ENCODE assay signal across 9 cellular contexts in the genomic region with DNA sequence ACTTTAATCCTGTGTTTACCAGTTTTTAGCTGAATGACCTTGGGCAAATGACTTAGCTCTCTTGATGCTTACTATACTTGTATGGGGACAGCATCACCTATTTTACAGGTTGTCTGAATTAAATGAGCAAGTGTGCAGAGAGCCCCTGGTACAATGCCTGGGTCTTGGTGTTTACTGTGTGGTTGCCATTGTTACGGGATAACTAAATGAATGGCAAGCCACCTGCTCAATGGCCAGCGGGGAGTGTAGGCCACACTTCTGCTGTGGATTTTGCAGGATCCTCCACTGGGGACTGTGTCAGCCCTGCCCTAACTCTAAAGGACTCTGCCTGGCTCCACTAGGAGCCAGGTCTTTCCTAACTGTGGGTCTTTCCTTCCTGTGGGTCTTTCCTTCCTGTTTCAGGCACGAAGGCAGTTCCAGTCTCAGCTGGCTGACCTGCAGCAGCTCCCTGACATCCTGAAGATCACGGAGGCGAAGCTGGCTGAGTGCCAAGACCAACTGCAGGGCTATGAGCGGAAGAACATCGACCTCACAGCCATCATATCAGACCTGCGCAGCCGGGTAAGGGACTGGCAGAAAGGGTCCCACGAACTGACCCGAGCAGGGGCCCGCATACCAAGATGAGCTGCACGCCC. TPM values are rescaled to one million over a fixed set of nuclear protein-coding genes. Genes with fewer than 3 reads are reported as not detected.
DNase-seq lines count a peak whose midpoint lies in the region; ATAC-seq and FAIRE-seq lines count a peak whose summit lies in the region.
"Had no signal": no experiment of that assay in that cellular context is flagged by ENCODE, and none has a peak within 500 bp of the region (broad histone marks: within the 10 kb centered on the region; RNA-seq: fewer than 3 reads in every experiment).

No MANE protein-coding gene starts in this region.

- H3K27me3 ChIP-seq in small intestine (ENCODE audit: control insufficient read depth in 2 of 2, insufficient read depth in 2 of 2, low read length in 2 of 2), result no peaks in the 10 kb centered on the region

- ATAC-seq in left cardiac atrium (peak; percentile 53 to 68), GM19023 (IDR thresholded peaks at IDR 0.05; ENCODE audit: unreplicated experiment) (no peak), HG03520 (IDR thresholded peaks at IDR 0.05; ENCODE audit: unreplicated experiment) (no peak)

- no peaks in the 10 kb centered on the region for H3K4me1 ChIP-seq in small intestine (ENCODE audit: control insufficient read depth in 2 of 2, insufficient read depth in 1 of 2, low read depth in 1 of 2, low read length in 1 of 2)

- H3K9me3 Mint-ChIP-seq in activated T-helper 1 cell treated with anti-CD3 and anti-CD28 coated beads, Interleukin-12 subunit alpha, Interleukin-12 subunit beta, Interleukin-2, Interleukin-4 antibody, amounts not matched to agents 30 ng/mL and 10 ng/mL and 1 ng/mL, durations not matched to agents 14 hours and 24 hours and 36 hours, result no peaks in the 10 kb centered on the region

- H3K4me3 Mint-ChIP-seq in activated T-helper 1 cell treated with anti-CD3 and anti-CD28 coated beads, Interleukin-12 subunit alpha, Interleukin-12 subunit beta, Interleukin-2, Interleukin-4 antibody, amounts not matched to agents 30 ng/mL and 10 ng/mL and 1 ng/mL, durations not matched to agents 14 hours and 24 hours and 36 hours, result no peak overlapping the region

- peaks cover 41% of the 10 kb centered on the region for H3K36me3 Mint-ChIP-seq in activated T-helper 1 cell treated with anti-CD3 and anti-CD28 coated beads, Interleukin-12 subunit alpha, Interleukin-12 subunit beta, Interleukin-2, Interleukin-4 antibody, amounts not matched to agents 30 ng/mL and 10 ng/mL and 1 ng/mL, durations not matched to agents 14 hours and 24 hours and 36 hours (ENCODE audit: low read depth)

- no peak overlapping the region for H3K27ac Mint-ChIP-seq in activated T-helper 1 cell treated with anti-CD3 and anti-CD28 coated beads, Interleukin-12 subunit alpha, Interleukin-12 subunit beta, Interleukin-2, Interleukin-4 antibody, amounts not matched to agents 30 ng/mL and 10 ng/mL and 1 ng/mL, durations not matched to agents 14 hours and 24 hours and 36 hours

- H3K27me3 Mint-ChIP-seq in activated T-helper 1 cell treated with anti-CD3 and anti-CD28 coated beads, Interleukin-12 subunit alpha, Interleukin-12 subunit beta, Interleukin-2, Interleukin-4 antibody, amounts not matched to agents 30 ng/mL and 10 ng/mL and 1 ng/mL, durations not matched to agents 14 hours and 24 hours and 36 hours (ENCODE audit: insufficient read depth), result no peaks in the 10 kb centered on the region

- H3K27ac ChIP-seq in small intestine (ENCODE audit: low read depth in 1 of 2, low read length in 1 of 2), result no peak overlapping the region

- 36 to 46% (median 37%) methylated on average over 13 of the region's 13 CpGs for WGBS in small intestine, 3 donors

- H3K4me1 Mint-ChIP-seq in activated T-helper 1 cell treated with anti-CD3 and anti-CD28 coated beads, Interleukin-12 subunit alpha, Interleukin-12 subunit beta, Interleukin-2, Interleukin-4 antibody, amounts not matched to agents 30 ng/mL and 10 ng/mL and 1 ng/mL, durations not matched to agents 14 hours and 24 hours and 36 hours (ENCODE audit: low read depth), result no peaks in the 10 kb centered on the region

- FAIRE-seq in small intestine (lab: Jason Lieb, UNC), result no peak

- H3K4me3 ChIP-seq in small intestine (ENCODE audit: low read depth in 1 of 2, low read length in 2 of 2), result no peak overlapping the region

- DNase-seq in activated CD4-positive, alpha-beta T cell treated with anti-CD3 and anti-CD28 coated beads for 48 hours, result peak; percentile 11
- DNase-seq in activated CD4-positive, alpha-beta T cell treated with anti-CD3 and anti-CD28 coated beads, Interleukin-2, amount 50 U/mL, for 48 hours, result no peak
- peak; percentile 17 for DNase-seq in OCI-M1 (lab: John Stamatoyannopoulos, UW)
- DNase-seq in left cardiac atrium, result peak; percentile 89
- DNase-seq in small intestine, result peak; percentile 64
- DNase-seq in activated T-helper 1 cell treated with anti-CD3 and anti-CD28 coated beads, Interleukin-12 subunit alpha, Interleukin-12 subunit beta, Interleukin-2, Interleukin-4 antibody, amounts not matched to agents 30 ng/mL and 10 ng/mL and 1 ng/mL, durations not matched to agents 14 hours and 24 hours and 36 hours (ENCODE audit: low spot score), result no peak
- DNase-seq: central memory CD4-positive, alpha-beta T cell had no signal

- H3K36me3 ChIP-seq in small intestine (ENCODE audit: control insufficient read depth in 2 of 2, insufficient read depth in 2 of 2, low read length in 2 of 2), result peaks cover 0 to 3% of the 10 kb centered on the region in 2 donors

- intact Hi-C loops in left cardiac atrium (cut with DNase I), result no loop called here
- intact Hi-C loops in activated T-helper 1 cell treated with anti-CD3 and anti-CD28 coated beads, Interleukin-12 subunit alpha, Interleukin-12 subunit beta, Interleukin-2, Interleukin-4 antibody, amounts not matched to agents 30 ng/mL and 10 ng/mL and 1 ng/mL, durations not matched to agents 14 hours and 24 hours and 36 hours (cut with micrococcal nuclease), result no loop called here

- no peaks in the 10 kb centered on the region for H3K9me3 ChIP-seq in small intestine (ENCODE audit: control insufficient read depth, low read depth)

RNA-seq across cellular contexts. Expression of gene GLE1, which starts 10.3 kb away (rescaled TPM):
- total RNA-seq in left cardiac atrium, result 10 to 100 TPM; 15.5 to 19.1 TPM
- polyA plus RNA-seq in small intestine, result 10 to 100 TPM; 17.8 to 21.2 (median 21.0) TPM
- total RNA-seq in activated T-helper 1 cell treated with anti-CD3 and anti-CD28 coated beads, Interleukin-12 subunit alpha, Interleukin-12 subunit beta, Interleukin-2, Interleukin-4 antibody, amounts not matched to agents 30 ng/mL and 10 ng/mL and 1 ng/mL, durations not matched to agents 14 hours and 24 hours and 36 hours, result 51.4 and 52.0 TPM in 2 replicates

RNA-seq across cellular contexts. Expression of gene ODF2, which starts 38.4 kb away (rescaled TPM):
- 10 to 100 TPM; 12.6 to 19.1 TPM for total RNA-seq in left cardiac atrium
- 10 to 100 TPM in 1 of 3 donors, 1 to 10 TPM in 2; 4.0 to 17.8 (median 5.9) TPM for polyA plus RNA-seq in small intestine
- 55.6 and 57.6 TPM in 2 replicates for total RNA-seq in activated T-helper 1 cell treated with anti-CD3 and anti-CD28 coated beads, Interleukin-12 subunit alpha, Interleukin-12 subunit beta, Interleukin-2, Interleukin-4 antibody, amounts not matched to agents 30 ng/mL and 10 ng/mL and 1 ng/mL, durations not matched to agents 14 hours and 24 hours and 36 hours

RNA-seq across cellular contexts. Expression of gene SPTAN1, which starts 58.2 kb away (rescaled TPM):
- total RNA-seq in left cardiac atrium, result 100 to 1,000 TPM; 277 to 336 TPM
- 100 to 1,000 TPM in 2 of 3 donors, 10 to 100 TPM in 1; 98.1 to 154 (median 150) TPM for polyA plus RNA-seq in small intestine
- 298 and 304 TPM in 2 replicates for total RNA-seq in activated T-helper 1 cell treated with anti-CD3 and anti-CD28 coated beads, Interleukin-12 subunit alpha, Interleukin-12 subunit beta, Interleukin-2, Interleukin-4 antibody, amounts not matched to agents 30 ng/mL and 10 ng/mL and 1 ng/mL, durations not matched to agents 14 hours and 24 hours and 36 hours

Comparison
In these comparisons a context has a peak if more than half of its experiments do, and no peak if none do; other contexts are left out.
1. DNase-seq: peak in activated CD4-positive, alpha-beta T cell treated with anti-CD3 and anti-CD28 coated beads for 48 hours (single experiment), OCI-M1 (single experiment), left cardiac atrium (single experiment) and small intestine (single experiment); none in activated CD4-positive, alpha-beta T cell treated with anti-CD3 and anti-CD28 coated beads, Interleukin-2, amount 50 U/mL, for 48 hours (0 of 2) and activated T-helper 1 cell treated with anti-CD3 and anti-CD28 coated beads, Interleukin-12 subunit alpha, Interleukin-12 subunit beta, Interleukin-2, Interleukin-4 antibody, amounts not matched to agents 30 ng/mL and 10 ng/mL and 1 ng/mL, durations not matched to agents 14 hours and 24 hours and 36 hours (single experiment).
2. ATAC-seq: peak in left cardiac atrium (2 of 2); none in GM19023 (single experiment) and HG03520 (single experiment).